In the genomic region with DNA sequence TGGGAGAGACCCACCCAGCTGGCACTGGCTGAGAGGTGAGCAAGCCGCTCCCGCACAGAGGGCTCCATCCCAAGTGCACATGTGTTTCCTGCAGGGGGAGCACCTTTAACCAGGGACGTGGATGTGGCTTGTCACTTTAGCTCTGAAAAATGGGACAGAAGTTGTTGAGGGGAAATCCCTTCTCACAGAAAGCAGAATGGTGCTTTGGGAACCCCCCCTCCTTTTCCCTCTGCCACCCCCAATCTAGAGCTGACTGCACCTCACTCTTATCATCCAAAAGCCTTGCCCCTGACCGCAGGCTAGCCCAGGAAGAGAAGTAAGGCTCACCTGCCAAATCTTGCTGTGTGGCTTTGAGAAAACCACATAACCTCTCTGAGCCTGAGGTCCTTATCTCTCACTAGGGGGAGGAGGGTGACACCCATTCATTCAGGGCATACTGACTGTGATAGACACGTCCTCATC, we compare ENCODE assay signal across 10 cellular contexts.
DNase-seq lines count a peak whose midpoint lies in the region; ATAC-seq and TF ChIP-seq lines count a peak whose summit lies in the region.
"Had no signal": no experiment of that assay in that cellular context is flagged by ENCODE, and none has a peak within 500 bp of the region (broad histone marks: within the 10 kb centered on the region; RNA-seq: fewer than 3 reads in every experiment).

No MANE protein-coding gene starts in this region.

- no peak for TF ChIP-seq POLR2A in sigmoid colon (IDR thresholded peaks at IDR 0.05)

- H3K9ac ChIP-seq in OCI-LY1 (ENCODE audit: low read length) (no peak overlapping the region), endodermal cell (ENCODE audit: extremely low read depth, low read length, poor library complexity, severe bottlenecking) (no peak overlapping the region)

- no peak overlapping the region for H3K27ac ChIP-seq in OCI-LY1 (ENCODE audit: low read depth, low read length, poor library complexity, severe bottlenecking)
- H3K27ac ChIP-seq in endodermal cell (ENCODE audit: low read depth, low read length): no peak overlapping the region
- H3K27ac ChIP-seq in sigmoid colon: no peak overlapping the region

- no peak overlapping the region for H3K4me3 ChIP-seq in OCI-LY1 (ENCODE audit: low read depth, low read length, poor library complexity, severe bottlenecking)
- H3K4me3 ChIP-seq in endodermal cell (ENCODE audit: low read length): no peak overlapping the region
- H3K4me3 ChIP-seq in sigmoid colon: no peak overlapping the region
- H3K4me3 ChIP-seq: esophagus squamous epithelium had no signal

- H3K27ac Mint-ChIP-seq in activated CD4-positive, alpha-beta T cell treated with anti-CD3 and anti-CD28 coated beads for 36 hours: peak overlapping the region; percentile 9
- no peak overlapping the region for H3K27ac Mint-ChIP-seq in endodermal cell

- H3K9me3 Mint-ChIP-seq in activated CD4-positive, alpha-beta T cell treated with anti-CD3 and anti-CD28 coated beads for 36 hours (ENCODE audit: low read depth): no peaks in the 10 kb centered on the region
- no peaks in the 10 kb centered on the region for H3K9me3 Mint-ChIP-seq in endodermal cell

- H3K27me3 Mint-ChIP-seq in activated CD4-positive, alpha-beta T cell treated with anti-CD3 and anti-CD28 coated beads for 36 hours: peaks cover 11% of the 10 kb centered on the region
- H3K27me3 Mint-ChIP-seq in endodermal cell (ENCODE audit: insufficient read depth): no peaks in the 10 kb centered on the region

- no peaks in the 10 kb centered on the region for H3K9me3 ChIP-seq in OCI-LY1 (ENCODE audit: low read length)
- no peaks in the 10 kb centered on the region for H3K9me3 ChIP-seq in endodermal cell (ENCODE audit: control insufficient read depth, low read length)
- no peaks in the 10 kb centered on the region for H3K9me3 ChIP-seq in sigmoid colon
- H3K9me3 ChIP-seq: esophagus squamous epithelium had no signal

- DNase-seq in activated CD4-positive, alpha-beta T cell treated with anti-CD3 and anti-CD28 coated beads for 36 hours: peak; percentile 79
- no peak for DNase-seq in activated CD4-positive, alpha-beta T cell treated with anti-CD3 and anti-CD28 coated beads for 4 hours
- DNase-seq in endodermal cell (peak; percentile 84), sigmoid colon (no peak), HK-2 (ENCODE audit: unreplicated experiment) (no peak)
- peak; percentile 38 to 50 for DNase-seq in stimulated activated CD8-positive, alpha-beta memory T cell treated with anti-CD3 and anti-CD28 coated beads, Interleukin-15, amount 100 ng/mL, for 48 hours (ENCODE audit: low read depth in 2 of 2)
- DNase-seq: esophagus squamous epithelium, NCI-H524 treated with DMSO at 0.1 percent for 48 hours had no signal

- H3K27me3 ChIP-seq in OCI-LY1 (ENCODE audit: insufficient read depth, low read length) (peaks cover 21% of the 10 kb centered on the region), endodermal cell (ENCODE audit: control insufficient read depth, insufficient read depth, low read length, poor library complexity, severe bottlenecking) (no peaks in the 10 kb centered on the region), sigmoid colon (peaks cover 0 to 35% (median 0%) of the 10 kb centered on the region in 3 donors)

- POLR2A ChIA-PET in activated CD4-positive, alpha-beta T cell treated with anti-CD3 and anti-CD28 coated beads for 36 hours (lab: Charles Lee): no interaction called here

- no peak for TF ChIP-seq EP300 in sigmoid colon (IDR thresholded peaks at IDR 0.05)

- H3K4me3 Mint-ChIP-seq in activated CD4-positive, alpha-beta T cell treated with anti-CD3 and anti-CD28 coated beads for 36 hours: no peak overlapping the region
- H3K4me3 Mint-ChIP-seq in endodermal cell: no peak overlapping the region

- H3K36me3 Mint-ChIP-seq in activated CD4-positive, alpha-beta T cell treated with anti-CD3 and anti-CD28 coated beads for 36 hours (ENCODE audit: low read depth): no peaks in the 10 kb centered on the region
- no peaks in the 10 kb centered on the region for H3K36me3 Mint-ChIP-seq in endodermal cell (ENCODE audit: low read depth)

- no peaks in the 10 kb centered on the region for H3K4me1 ChIP-seq in OCI-LY1 (ENCODE audit: insufficient read depth, low read length, severe bottlenecking)
- H3K4me1 ChIP-seq in endodermal cell (ENCODE audit: control insufficient read depth, insufficient read depth, low read length): peaks cover 14% of the 10 kb centered on the region
- no peaks in the 10 kb centered on the region for H3K4me1 ChIP-seq in sigmoid colon

- no peaks in the 10 kb centered on the region for H4K20me1 ChIP-seq in OCI-LY1 (ENCODE audit: insufficient read depth, low read length)

- H3K4me1 Mint-ChIP-seq in activated CD4-positive, alpha-beta T cell treated with anti-CD3 and anti-CD28 coated beads for 36 hours: peaks cover 17% of the 10 kb centered on the region
- H3K4me1 Mint-ChIP-seq in endodermal cell: peaks cover 29% of the 10 kb centered on the region

- no peaks in the 10 kb centered on the region for H3K9me2 ChIP-seq in OCI-LY1 (ENCODE audit: low read depth, low read length)

- H3K36me3 ChIP-seq in OCI-LY1 (ENCODE audit: insufficient read depth, low read length) (no peaks in the 10 kb centered on the region), endodermal cell (ENCODE audit: control insufficient read depth, insufficient read depth, low read length) (no peaks in the 10 kb centered on the region), sigmoid colon (no peaks in the 10 kb centered on the region)
- H3K36me3 ChIP-seq: esophagus squamous epithelium had no signal

- WGBS in endodermal cell (ENCODE audit: insufficient coverage in 1 of 2, insufficient read length in 1 of 2), 2 experiments: 60 to 72% methylated on average over 1 to 5 of the region's 5 CpGs
- WGBS in sigmoid colon, 2 donors: 19 to 25% methylated on average over 5 of the region's 5 CpGs

- TF ChIP-seq CTCF in OCI-LY1 (IDR thresholded peaks at IDR 0.05; ENCODE audit: low read length) (peak; percentile 48; the same call in 1 of the 2 replicates), endodermal cell (conservative IDR thresholded peaks at IDR 0.05) (peak; percentile 81), sigmoid colon (IDR thresholded peaks at IDR 0.05) (no peak)

- no peaks in the 10 kb centered on the region for H3K79me2 ChIP-seq in OCI-LY1 (ENCODE audit: insufficient read depth, low read length)

- CTCF ChIA-PET in activated CD4-positive, alpha-beta T cell treated with anti-CD3 and anti-CD28 coated beads for 36 hours (lab: Charles Lee): interaction anchor here (0.6 to 2.3 kb wide), 10 partner anchors 11 to 734 kb away, joined by 3 to 13 read pairs (median 4); no protein-coding TSS in a partner anchor

- H3K4me2 ChIP-seq in OCI-LY1 (ENCODE audit: low read length): no peak overlapping the region

- H2AFZ ChIP-seq in OCI-LY1 (ENCODE audit: low read length): no peak overlapping the region

- no peaks in the 10 kb centered on the region for H3F3A ChIP-seq in OCI-LY1 (ENCODE audit: insufficient read depth, low read length)

- intact Hi-C loops in activated CD4-positive, alpha-beta T cell treated with anti-CD3 and anti-CD28 coated beads for 36 hours (cut with DNase I, micrococcal nuclease): loop anchor here (1.0 to 2.0 kb wide), 3 partner anchors 36 to 125 kb away; no protein-coding TSS in a partner anchor
- intact Hi-C loops in sigmoid colon (cut with DNase I): no loop called here

- peak; percentile 82 for ATAC-seq in activated CD4-positive, alpha-beta T cell treated with anti-CD3 and anti-CD28 coated beads for 36 hours
- ATAC-seq in GM21619 (IDR thresholded peaks at IDR 0.05; ENCODE audit: unreplicated experiment): no peak

Comparison
In these comparisons a context has a peak if more than half of its experiments do, and no peak if none do; other contexts are left out.
1. DNase-seq: peak in activated CD4-positive, alpha-beta T cell treated with anti-CD3 and anti-CD28 coated beads for 36 hours (single experiment), endodermal cell (single experiment) and stimulated activated CD8-positive, alpha-beta memory T cell treated with anti-CD3 and anti-CD28 coated beads, Interleukin-15, amount 100 ng/mL, for 48 hours (2 of 2); none in activated CD4-positive, alpha-beta T cell treated with anti-CD3 and anti-CD28 coated beads for 4 hours (0 of 2), sigmoid colon (single experiment) and HK-2 (single experiment).
2. CTCF ChIP-seq: peak in OCI-LY1 (single experiment) and endodermal cell (single experiment); none in sigmoid colon (0 of 4).